ENCODE assay signal across 23 cellular contexts in genomic region chr17:44745301-44745700, GRCh38. TPM values are rescaled to one million over a fixed set of nuclear protein-coding genes. Genes with fewer than 3 reads are reported as not detected.
DNase-seq lines count a peak whose midpoint lies in the region; ATAC-seq and TF ChIP-seq lines count a peak whose summit lies in the region.
"Had no signal": no experiment of that assay in that cellular context is flagged by ENCODE, and none has a peak within 500 bp of the region (broad histone marks: within the 10 kb centered on the region; RNA-seq: fewer than 3 reads in every experiment).

No MANE protein-coding gene starts in this region.

- H3K27ac ChIP-seq in PC-3 (ENCODE audit: low read length) (no peak overlapping the region), esophagus muscularis mucosa (replicated peaks in 1 of 4) (no peak overlapping the region), ovary (no peak overlapping the region)
- H3K27ac ChIP-seq: Peyer's patch had no signal

- no peak overlapping the region for H3K4me2 ChIP-seq in PC-3 (ENCODE audit: low read length)

- H3K9me2 ChIP-seq in PC-3 (replicated peaks; ENCODE audit: low read length), result no peaks in the 10 kb centered on the region

- H3K4me1 ChIP-seq in PC-3 (ENCODE audit: insufficient read depth, low read length), result no peaks in the 10 kb centered on the region
- H3K4me1 ChIP-seq in esophagus muscularis mucosa, result peaks cover 0 to 4% (median 0%) of the 10 kb centered on the region in 4 donors
- H3K4me1 ChIP-seq in ovary (ENCODE audit: insufficient read depth), result no peaks in the 10 kb centered on the region
- H3K4me1 ChIP-seq: BE2C, Peyer's patch had no signal

- POLR2A ChIA-PET in PC-3 (lab: Charles Lee; ENCODE audit: unreplicated experiment), result interaction anchor here (0.7 kb wide), 1 partner anchor 178 kb away, joined by 18 read pairs; no protein-coding TSS in a partner anchor

- no TSS peak for BruUV-seq in PC-3 (replicated peaks; lab: Mats Ljungman, UMichigan)

- no peak for TF ChIP-seq POLR2A in esophagus muscularis mucosa (IDR thresholded peaks at IDR 0.05; ENCODE audit: low read depth)
- no peak for TF ChIP-seq POLR2A in ovary (IDR thresholded peaks at IDR 0.05)

- H3K79me2 ChIP-seq in PC-3 (ENCODE audit: low read length), result no peaks in the 10 kb centered on the region

- no peaks in the 10 kb centered on the region for H4K20me1 ChIP-seq in PC-3 (ENCODE audit: low read length)

- WGBS in esophagus muscularis mucosa, result 79% methylated on average over 1 of the region's 1 CpG
- WGBS in ovary, 3 donors, result 90 to 93% (median 90%) methylated on average over 1 of the region's 1 CpG

- peak; percentile 79 for DNase-seq in NCI-H82 (lab: John Stamatoyannopoulos, UW)
- DNase-seq in NCI-H82 treated with DMSO at 0.1 percent for 48 hours (lab: John Stamatoyannopoulos, UW; ENCODE audit: unreplicated experiment), result no peak
- DNase-seq in PC-3, result no peak
- no peak for DNase-seq in choroid plexus epithelial cell (ENCODE audit: low read depth)
- DNase-seq in medulla oblongata (ENCODE audit: extremely low spot score), result no peak
- no peak for DNase-seq in esophagus muscularis mucosa (ENCODE audit: extremely low spot score)
- no peak for DNase-seq in ovary
- DNase-seq: 8988T; ACHN; BE2C; CD8-positive, alpha-beta memory T cell; DND-41; HFFc6; KG1; MM.1S; NCI-H1092; NCI-H1417 treated with DMSO at 0.1 percent for 48 hours; NCI-H1694 treated with DMSO at 0.1 percent for 48 hours; NCI-H2081 treated with DMSO at 0.1 percent for 48 hours; NCI-H526; Peyer's patch had no signal

- no peak overlapping the region for H3K9ac ChIP-seq in PC-3 (ENCODE audit: low read length)

- TF ChIP-seq EP300 in esophagus muscularis mucosa (IDR thresholded peaks at IDR 0.05), result no peak
- no peak for TF ChIP-seq EP300 in ovary (IDR thresholded peaks at IDR 0.05)

- H3K9me3 ChIP-seq in PC-3 (ENCODE audit: low read length) (no peaks in the 10 kb centered on the region), esophagus muscularis mucosa (no peaks in the 10 kb centered on the region), ovary (no peaks in the 10 kb centered on the region)
- H3K9me3 ChIP-seq: BE2C, Peyer's patch had no signal

- TF ChIP-seq CTCF in PC-3 (conservative IDR thresholded peaks at IDR 0.05; ENCODE audit: low read depth, low read length) (peak; percentile 29; the same call in 1 of the 2 replicates), choroid plexus epithelial cell (conservative IDR thresholded peaks at IDR 0.05; ENCODE audit: low read depth, low read length) (peak; percentile 14), esophagus muscularis mucosa (IDR thresholded peaks at IDR 0.05) (no peak), ovary (IDR thresholded peaks at IDR 0.05) (no peak)

- intact Hi-C loops in PC-3 (cut with micrococcal nuclease) (no loop called here), esophagus muscularis mucosa (cut with DNase I) (no loop called here), ovary (cut with DNase I) (no loop called here)

- peaks cover 23% of the 10 kb centered on the region; the same call in 1 of the 2 replicates for H3K36me3 ChIP-seq in PC-3 (ENCODE audit: low read depth, low read length)
- H3K36me3 ChIP-seq in esophagus muscularis mucosa, result peaks cover 6 to 43% (median 22%) of the 10 kb centered on the region in 4 donors
- no peaks in the 10 kb centered on the region for H3K36me3 ChIP-seq in ovary
- H3K36me3 ChIP-seq: Peyer's patch had no signal

- no peak overlapping the region for H2AFZ ChIP-seq in PC-3 (ENCODE audit: low read length)

- H3K27me3 ChIP-seq in PC-3 (ENCODE audit: low read length), result no peaks in the 10 kb centered on the region
- no peaks in the 10 kb centered on the region for H3K27me3 ChIP-seq in esophagus muscularis mucosa
- H3K27me3 ChIP-seq in ovary, result no peaks in the 10 kb centered on the region
- H3K27me3 ChIP-seq: BE2C, Peyer's patch had no signal

- H3K4me3 ChIP-seq in PC-3 (ENCODE audit: low read length), result no peak overlapping the region
- H3K4me3 ChIP-seq in choroid plexus epithelial cell (ENCODE audit: low read depth, low read length), result no peak overlapping the region
- no peak overlapping the region for H3K4me3 ChIP-seq in esophagus muscularis mucosa
- no peak overlapping the region for H3K4me3 ChIP-seq in ovary
- H3K4me3 ChIP-seq: Peyer's patch had no signal

- ATAC-seq in PC-3, result no peak
- ATAC-seq: SK-N-SH treated with all-trans-retinoic acid at 6 μM for 48 hours had no signal

- H3F3A ChIP-seq in PC-3 (ENCODE audit: low read length, unreplicated experiment), result no peaks in the 10 kb centered on the region

- CTCF ChIA-PET in PC-3 (lab: Charles Lee), result no interaction called here

RNA-seq across cellular contexts. Expression of gene ADAM11, which starts 13.5 kb away (rescaled TPM):
- total RNA-seq in PC-3 (2014; rRNA removed), result 2.7 and 2.9 TPM in 2 replicates
- under 1 TPM; under 0.01 to 0.98 (median 0.64) TPM for total RNA-seq in esophagus muscularis mucosa
- total RNA-seq in ovary, result 1 to 10 TPM in 4 of 7 donors, under 1 TPM in 3; 0.12 to 2.3 (median 1.5) TPM
- 1 to 10 TPM in 1 of 2 donors, under 1 TPM in 1; 0.17 to 1.1 TPM for polyA plus RNA-seq in ovary
- polyA plus RNA-seq: CD14-positive monocyte; CD8-positive, alpha-beta memory T cell had no signal

RNA-seq across cellular contexts. Expression of gene DBF4B, which starts 36.8 kb away (rescaled TPM):
- total RNA-seq in PC-3 (2014; rRNA removed) (17.9 and 28.6 TPM in 2 replicates), esophagus muscularis mucosa (1 to 10 TPM; 3.7 to 7.5 (median 5.2) TPM), ovary (1 to 10 TPM; 3.1 to 9.7 (median 6.7) TPM)
- polyA plus RNA-seq in ovary, result 1 to 10 TPM; 5.6 to 6.8 TPM

RNA-seq across cellular contexts. Expression of gene CCDC43, which starts 55.7 kb away (rescaled TPM):
- total RNA-seq in PC-3 (2014; rRNA removed), result 50.4 and 51.0 TPM in 2 replicates
- total RNA-seq in esophagus muscularis mucosa, result 10 to 100 TPM; 15.2 to 20.2 (median 15.9) TPM
- 10 to 100 TPM in 6 of 7 donors, 1 to 10 TPM in 1; 9.8 to 15.1 (median 11.3) TPM for total RNA-seq in ovary
- polyA plus RNA-seq in ovary, result 10 to 100 TPM in 1 of 2 donors, 1 to 10 TPM in 1; 8.4 to 14.9 TPM

Comparison
In these comparisons a context has a peak if more than half of its experiments do, and no peak if none do; other contexts are left out.
1. CTCF ChIP-seq: peak in PC-3 (single experiment) and choroid plexus epithelial cell (single experiment); none in esophagus muscularis mucosa (0 of 3) and ovary (0 of 3).